Comparison of ENCODE assay signal across 8 cellular contexts in the genomic region with DNA sequence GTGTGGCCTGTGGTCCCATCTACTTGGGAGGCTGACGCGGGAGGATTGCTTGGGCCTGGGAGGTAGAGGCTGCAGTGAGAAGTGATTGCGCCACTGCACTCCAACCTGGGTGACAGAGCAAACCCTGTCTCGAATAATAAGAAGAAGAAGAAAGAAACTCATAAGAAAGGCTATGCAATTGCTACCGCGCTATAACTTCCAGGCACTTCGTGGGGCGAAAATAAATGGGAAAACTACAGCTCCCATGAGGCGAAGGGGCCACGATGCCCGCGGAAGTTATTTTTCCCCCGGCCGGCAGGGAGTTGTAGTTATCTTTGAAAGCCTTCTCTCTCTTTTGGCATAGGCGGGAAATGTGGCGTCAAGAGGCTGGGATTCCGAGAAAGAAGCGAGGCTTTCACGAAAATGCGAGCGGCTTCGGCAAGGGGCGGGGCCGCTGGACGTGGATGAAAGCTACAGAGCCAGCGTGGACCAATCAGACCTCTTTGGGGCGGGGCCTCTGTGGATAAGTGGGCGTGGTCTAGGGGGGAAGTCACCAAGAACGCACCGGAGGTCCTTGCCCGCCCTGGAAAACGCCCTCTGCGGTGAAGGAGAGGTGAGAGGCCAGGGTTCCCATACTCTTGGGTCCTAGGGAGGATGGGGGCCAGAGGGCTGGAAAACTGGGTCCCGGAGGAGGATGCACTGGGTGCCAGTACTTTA. TPM values are rescaled to one million over a fixed set of nuclear protein-coding genes. Genes with fewer than 3 reads are reported as not detected.
DNase-seq lines count a peak whose midpoint lies in the region; ATAC-seq and TF ChIP-seq lines count a peak whose summit lies in the region.

A gene (plus strand): TSS at position 532 of the 696 bp plus-strand sequence. CDS start 485 bp downstream, outside the sequence.

- H3K4me1 Mint-ChIP-seq in activated B cell treated with CpG ODN at 0.5 μM for 24 hours (peaks cover 35% of the 10 kb centered on the region), immature natural killer cell (peaks cover 27 to 34% of the 10 kb centered on the region in 2 donors)

- CTCF ChIA-PET in A673 (lab: Charles Lee) (interaction anchor here (1.0 to 1.2 kb wide), 2 partner anchors 71 to 93 kb away, joined by 7 read pairs; a partner anchor contains a TSS), activated B cell treated with CpG ODN at 0.5 μM for 24 hours (lab: Charles Lee) (interaction anchor here (0.9 to 2.2 kb wide), 2 partner anchors 71 to 104 kb away, joined by 4 to 6 read pairs; no protein-coding TSS in a partner anchor)

- no peaks in the 10 kb centered on the region for H3K36me3 ChIP-seq in A673 (ENCODE audit: insufficient read depth, low read length, poor library complexity, severe bottlenecking)

- H3K27ac Mint-ChIP-seq in activated B cell treated with CpG ODN at 0.5 μM for 24 hours (peak within 1 kb of the TSS; percentile 93), immature natural killer cell (peak within 1 kb of the TSS; percentile 87 to 99 (median 96))

- peak within 1 kb of the TSS; percentile 57 for H3K4me3 ChIP-seq in A673 (ENCODE audit: low read depth, low read length, poor library complexity, severe bottlenecking)

- H3K4me1 ChIP-seq in A673 (ENCODE audit: insufficient read depth, low read length, poor library complexity, severe bottlenecking), result peaks cover 3% of the 10 kb centered on the region

- DNase-seq in A673 (ENCODE audit: low spot score), result peak; percentile 100
- peak; percentile 96 for DNase-seq in NCI-H345 (lab: John Stamatoyannopoulos, UW)
- DNase-seq in activated B cell treated with CpG ODN at 0.5 μM for 24 hours, result peak; percentile 92
- DNase-seq in caudate nucleus (lab: John Stamatoyannopoulos, UW), result peak; percentile 58 to 99 (median 97)
- DNase-seq in immature natural killer cell, result peak; percentile 95 to 97 (median 96)
- peak; percentile 98 for DNase-seq in smooth muscle cell of the brain vasculature (ENCODE audit: low read depth, low spot score)

- POLR2A ChIA-PET in A673 (lab: Charles Lee; ENCODE audit: low non-redundant PET), result interaction anchor here (1.2 kb wide), 1 partner anchor 25 kb away, joined by 7 read pairs; no protein-coding TSS in a partner anchor
- POLR2A ChIA-PET in activated B cell treated with CpG ODN at 0.5 μM for 24 hours (lab: Charles Lee), result interaction anchor here (0.6 to 3.2 kb wide), 16 partner anchors 10 to 569 kb away, joined by 3 to 55 read pairs (median 4); a partner anchor contains a TSS

- H3K4me3 Mint-ChIP-seq in activated B cell treated with CpG ODN at 0.5 μM for 24 hours (peak within 1 kb of the TSS; percentile 97), immature natural killer cell (peak within 1 kb of the TSS; percentile 90 to 98 (median 91))

- intact Hi-C loops in A673 (cut with micrococcal nuclease; ENCODE audit: unreplicated experiment) (no loop called here), activated B cell treated with CpG ODN at 0.5 μM for 24 hours (cut with micrococcal nuclease) (loop anchor here (1.0 to 5.0 kb wide), 6 partner anchors 25 to 185 kb away; a partner anchor contains a TSS)

- TF ChIP-seq CTCF in A673 (conservative IDR thresholded peaks at IDR 0.05; ENCODE audit: low read depth, low read length) (peak; percentile 10; the same call in 1 of the 2 replicates), activated B cell treated with CpG ODN at 0.5 μM for 24 hours (IDR thresholded peaks at IDR 0.05) (no peak)

- H3K27me3 ChIP-seq in A673 (replicated peaks; ENCODE audit: insufficient read depth, low read depth, low read length, poor library complexity), result no peaks in the 10 kb centered on the region

- H3K9me3 ChIP-seq in A673 (ENCODE audit: low read depth, low read length, poor library complexity, severe bottlenecking), result no peaks in the 10 kb centered on the region

- BruUV-seq in A673 (replicated peaks; lab: Mats Ljungman, UMichigan), result TSS peak; percentile 78

- H3K27ac ChIP-seq in A673 (ENCODE audit: low read depth, low read length, poor library complexity, severe bottlenecking) (peak within 1 kb of the TSS; percentile 79), caudate nucleus (ENCODE audit: low read depth, low read length) (peak within 1 kb of the TSS; percentile 98)

- peaks cover 2% of the 10 kb centered on the region for H3K27me3 Mint-ChIP-seq in activated B cell treated with CpG ODN at 0.5 μM for 24 hours
- peaks cover 2 to 11% (median 4%) of the 10 kb centered on the region in 3 donors for H3K27me3 Mint-ChIP-seq in immature natural killer cell (ENCODE audit: low read depth in 3 of 3)

- no peaks in the 10 kb centered on the region for H3K9me3 Mint-ChIP-seq in activated B cell treated with CpG ODN at 0.5 μM for 24 hours
- no peaks in the 10 kb centered on the region for H3K9me3 Mint-ChIP-seq in immature natural killer cell

- H3K36me3 Mint-ChIP-seq in activated B cell treated with CpG ODN at 0.5 μM for 24 hours (ENCODE audit: low read depth) (peaks cover 23% of the 10 kb centered on the region), immature natural killer cell (peaks cover 3 to 10% (median 4%) of the 10 kb centered on the region in 3 donors)

- ATAC-seq in GM18870 (IDR thresholded peaks at IDR 0.05; ENCODE audit: unreplicated experiment) (peak; percentile 68), HG03159 (IDR thresholded peaks at IDR 0.05; ENCODE audit: unreplicated experiment) (peak; percentile 81), activated B cell treated with CpG ODN at 0.5 μM for 24 hours (ENCODE audit: low read depth) (peak; percentile 98)

RNA-seq across cellular contexts. Expression of the gene that starts here (rescaled TPM):
- total RNA-seq in A673 (2021) (86.7 and 109 TPM in 2 replicates), activated B cell treated with CpG ODN at 0.5 μM for 24 hours (116 and 126 TPM in 2 replicates)
- polyA plus RNA-seq in immature natural killer cell, result 100 to 1,000 TPM in 1 of 3 donors, 10 to 100 TPM in 2; 76.7 to 219 (median 89.7) TPM

Comparison
In these comparisons a context has a peak if more than half of its experiments do, and no peak if none do; other contexts are left out.
1. Peak in every context shown above with its lines: DNase-seq, ATAC-seq, H3K4me3 ChIP-seq and H3K27ac ChIP-seq.